16 cellular contexts compared by ENCODE assay signal in the genomic region with DNA sequence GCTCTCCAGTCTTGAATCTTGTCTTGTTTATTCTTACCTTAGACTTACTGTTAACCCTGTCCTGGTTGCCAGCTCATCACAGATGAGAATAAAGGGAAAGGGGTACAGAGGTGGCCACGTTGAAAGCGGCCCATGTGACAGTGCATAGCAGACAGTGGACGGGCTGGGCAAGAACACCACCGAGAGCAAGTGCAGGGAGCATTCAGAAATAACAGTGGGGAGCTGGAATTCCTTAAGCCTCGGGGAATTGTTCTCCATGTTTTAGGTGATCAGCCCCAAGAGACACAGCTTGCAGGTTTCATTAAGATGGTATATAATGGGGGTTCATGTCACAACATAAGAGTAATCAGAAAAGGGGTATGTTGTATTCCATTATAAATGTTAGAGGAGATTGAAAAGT.
"Had no signal": no experiment of that assay in that cellular context is flagged by ENCODE, and none has a peak within 500 bp of the region (broad histone marks: within the 10 kb centered on the region; RNA-seq: fewer than 3 reads in every experiment).

No MANE protein-coding gene starts in this region.

- H3K9me3 ChIP-seq: breast epithelium, testis, uterus had no signal

- H3K27ac ChIP-seq: breast epithelium, testis, uterus had no signal

- DNase-seq: activated CD4-positive, alpha-beta T cell treated with anti-CD3 and anti-CD28 coated beads, Interleukin-2, amount 50 U/mL, for 4 hours; activated CD8-positive, alpha-beta memory T cell treated with anti-CD3 and anti-CD28 coated beads, Interleukin-2, amount 10 ng/mL, durations not matched to agents 7 days and 5 days; activated gamma-delta T cell; activated naive CD8-positive, alpha-beta T cell treated with anti-CD3 and anti-CD28 coated beads for 36 hours; activated T-cell treated with anti-CD3 and anti-CD28 coated beads, Interleukin-2, amount 50 U/mL, for 24 hours; anterior cingulate cortex; dorsolateral prefrontal cortex; stimulated activated CD4-positive, alpha-beta T cell treated with anti-CD3 and anti-CD28 coated beads, Interleukin-2, amount 100 ng/mL, for 48 hours; stimulated activated naive CD8-positive, alpha-beta T cell treated with anti-CD3 and anti-CD28 coated beads, Interleukin-15, Interleukin-2, amounts not matched to agents 100 U/mL and 50 U/mL, for 24 hours; testis; uterus had no signal

- ATAC-seq: activated CD8-positive, alpha-beta memory T cell treated with anti-CD3 and anti-CD28 coated beads, Interleukin-2, amount 10 ng/mL, durations not matched to agents 7 days and 5 days; esophagus mucosa; natural killer cell treated with Interleukin-12 subunit alpha and Interleukin-12 subunit beta and Interleukin-15 and Interleukin-18, amount 100 ng/mL, for 72 hours; stimulated activated naive CD8-positive, alpha-beta T cell treated with anti-CD3 and anti-CD28 coated beads, Interleukin-15, Interleukin-2, amounts not matched to agents 100 U/mL and 50 U/mL, for 24 hours had no signal

- H3K36me3 ChIP-seq: breast epithelium, uterus had no signal

- H3K4me1 ChIP-seq: breast epithelium, testis, uterus had no signal

- H3K9me3 Mint-ChIP-seq: activated naive CD8-positive, alpha-beta T cell treated with anti-CD3 and anti-CD28 coated beads for 36 hours; activated T-cell treated with anti-CD3 and anti-CD28 coated beads, Interleukin-2, amount 50 U/mL, for 24 hours; natural killer cell treated with Interleukin-12 subunit alpha and Interleukin-12 subunit beta and Interleukin-15 and Interleukin-18, amount 100 ng/mL, for 72 hours; T-helper 1 cell treated with Interleukin-12 subunit alpha and Interleukin-12 subunit beta and Interleukin-4 antibody, amounts not matched to agents 30 μg/mL and 1 μg/mL, for 36 hours had no signal

- H3K4me3 ChIP-seq: breast epithelium, dorsolateral prefrontal cortex, testis, uterus had no signal

- H3K27me3 Mint-ChIP-seq: activated CD8-positive, alpha-beta memory T cell treated with anti-CD3 and anti-CD28 coated beads, Interleukin-2, amount 10 ng/mL, durations not matched to agents 7 days and 5 days; activated naive CD8-positive, alpha-beta T cell treated with anti-CD3 and anti-CD28 coated beads for 36 hours; activated T-cell treated with anti-CD3 and anti-CD28 coated beads, Interleukin-2, amount 50 U/mL, for 24 hours; natural killer cell treated with Interleukin-12 subunit alpha and Interleukin-12 subunit beta and Interleukin-15 and Interleukin-18, amount 100 ng/mL, for 72 hours had no signal

- H3K27ac Mint-ChIP-seq: activated CD8-positive, alpha-beta memory T cell treated with anti-CD3 and anti-CD28 coated beads, Interleukin-2, amount 10 ng/mL, durations not matched to agents 7 days and 5 days; activated naive CD8-positive, alpha-beta T cell treated with anti-CD3 and anti-CD28 coated beads for 36 hours; activated T-cell treated with anti-CD3 and anti-CD28 coated beads, Interleukin-2, amount 50 U/mL, for 24 hours; natural killer cell treated with Interleukin-12 subunit alpha and Interleukin-12 subunit beta and Interleukin-15 and Interleukin-18, amount 100 ng/mL, for 72 hours; T-helper 1 cell treated with Interleukin-12 subunit alpha and Interleukin-12 subunit beta and Interleukin-4 antibody, amounts not matched to agents 30 μg/mL and 1 μg/mL, for 36 hours had no signal

- H3K27me3 ChIP-seq: breast epithelium, dorsolateral prefrontal cortex, testis, uterus had no signal

- H3K4me3 Mint-ChIP-seq: activated CD8-positive, alpha-beta memory T cell treated with anti-CD3 and anti-CD28 coated beads, Interleukin-2, amount 10 ng/mL, durations not matched to agents 7 days and 5 days; activated naive CD8-positive, alpha-beta T cell treated with anti-CD3 and anti-CD28 coated beads for 36 hours; activated T-cell treated with anti-CD3 and anti-CD28 coated beads, Interleukin-2, amount 50 U/mL, for 24 hours; natural killer cell treated with Interleukin-12 subunit alpha and Interleukin-12 subunit beta and Interleukin-15 and Interleukin-18, amount 100 ng/mL, for 72 hours; T-helper 1 cell treated with Interleukin-12 subunit alpha and Interleukin-12 subunit beta and Interleukin-4 antibody, amounts not matched to agents 30 μg/mL and 1 μg/mL, for 36 hours had no signal

- FAIRE-seq: endometrium had no signal
